1 cellular context compared by ENCODE assay signal in the genomic region with DNA sequence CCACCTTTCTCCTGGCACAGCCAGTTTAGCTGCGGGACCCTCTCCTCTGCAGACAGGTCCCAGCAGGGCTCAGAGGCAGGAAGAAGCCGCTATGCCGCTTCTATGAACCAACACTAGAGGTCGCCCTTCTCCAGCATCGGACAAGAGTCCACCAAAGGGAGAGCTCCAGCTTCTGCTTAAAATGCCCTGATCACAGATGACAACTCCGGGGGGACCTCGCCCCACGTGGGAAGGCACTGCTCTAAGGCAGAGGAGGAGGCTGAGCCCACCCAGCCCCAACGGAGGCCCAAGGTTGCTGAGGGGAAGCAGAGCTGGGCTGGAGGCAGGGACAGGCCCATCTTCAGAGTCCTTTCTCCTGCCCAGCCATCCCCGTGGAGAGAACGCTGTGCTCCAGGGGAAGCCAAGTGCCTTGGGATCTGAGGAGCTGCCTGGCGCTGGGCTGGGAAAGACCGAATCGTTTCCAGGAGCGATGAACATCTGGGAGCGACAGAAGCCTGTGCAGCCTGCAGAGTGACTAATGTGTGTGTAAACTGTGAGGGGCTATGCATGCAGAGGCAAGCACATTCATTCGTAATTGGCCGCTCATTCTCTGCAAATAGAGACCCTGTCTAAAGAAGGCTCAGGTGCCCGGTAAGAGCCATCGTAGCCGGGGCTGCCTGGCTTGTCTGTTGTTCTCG.
TF ChIP-seq lines count a peak whose summit lies in the region.

No MANE protein-coding gene starts in this region.

TF ChIP-seq in HepG2, 621 proteins besides CTCF, POLR2A, EP300 and RAD21 (continued from another document and continues in another):
- TF ChIP-seq ZBTB38 (CRISPR knock-in tag; IDR thresholded peaks at IDR 0.05) (peak; percentile 24; the same call in 1 of the 2 replicates), FOXK1 (CRISPR knock-in tag; IDR thresholded peaks at IDR 0.05; ENCODE audit: borderline replicate concordance, low read depth) (no peak), SRSF1 (optimal IDR thresholded peaks at IDR 0.05; ENCODE audit: low read depth, low read length) (no peak), ZNF772 (CRISPR knock-in tag; IDR thresholded peaks at IDR 0.05) (no peak), ZZZ3 (CRISPR knock-in tag; IDR thresholded peaks at IDR 0.05; ENCODE audit: borderline replicate concordance) (no peak), RNF2 (conservative IDR thresholded peaks at IDR 0.05; ENCODE audit: low read depth) (no peak), ZBTB33 (CRISPR knock-in tag; IDR thresholded peaks at IDR 0.05) (0 out of 2 replicates have a peak, but pooled peaks have one; percentile 48), GTF3A (CRISPR knock-in tag; conservative IDR thresholded peaks at IDR 0.05) (0 out of 2 replicates have a peak, but pooled peaks have one; percentile 52), HNRNPLL (IDR thresholded peaks at IDR 0.05; ENCODE audit: low read depth, low read length, poor library complexity, severe bottlenecking) (no peak), PTBP1 (IDR thresholded peaks at IDR 0.05; ENCODE audit: low read depth, low read length, poor library complexity, severe bottlenecking) (no peak), MNT (IDR thresholded peaks at IDR 0.05) (no peak), ZIK1 (CRISPR knock-in tag; IDR thresholded peaks at IDR 0.05; ENCODE audit: borderline replicate concordance, low read depth) (no peak), ARID4A (CRISPR knock-in tag; IDR thresholded peaks at IDR 0.05; ENCODE audit: borderline replicate concordance) (peak; percentile 33; the same call in 1 of the 2 replicates), PHF8 (CRISPR knock-in tag; IDR thresholded peaks at IDR 0.05) (no peak), ZNF747 (CRISPR knock-in tag; IDR thresholded peaks at IDR 0.05; ENCODE audit: borderline replicate concordance) (no peak), HNF4A (CRISPR knock-in tag; IDR thresholded peaks at IDR 0.05) (no peak), KIAA2018 (CRISPR knock-in tag; IDR thresholded peaks at IDR 0.05; ENCODE audit: borderline replicate concordance) (0 out of 2 replicates have a peak, but pooled peaks have one; percentile 9), SETDB1 (CRISPR knock-in tag; IDR thresholded peaks at IDR 0.05; ENCODE audit: borderline replicate concordance) (no peak), YEATS2 (CRISPR knock-in tag; IDR thresholded peaks at IDR 0.05; ENCODE audit: borderline replicate concordance) (no peak), ZNF225 (CRISPR knock-in tag; IDR thresholded peaks at IDR 0.05) (0 out of 2 replicates have a peak, but pooled peaks have one; percentile 55), SOX13 (IDR thresholded peaks at IDR 0.05) (no peak), SOX13 (CRISPR knock-in tag; conservative IDR thresholded peaks at IDR 0.05 in 1 of 2, IDR thresholded peaks at IDR 0.05 in 1 of 2) (no peak), SMAD9 (CRISPR knock-in tag; IDR thresholded peaks at IDR 0.05) (no peak), ZFY (CRISPR knock-in tag; IDR thresholded peaks at IDR 0.05) (no peak), ZKSCAN1 (IDR thresholded peaks at IDR 0.05; ENCODE audit: low read length) (no peak), ZNF382 (CRISPR knock-in tag; IDR thresholded peaks at IDR 0.05; ENCODE audit: borderline replicate concordance) (no peak), SATB2 (CRISPR knock-in tag; IDR thresholded peaks at IDR 0.05) (no peak), KMT2A (CRISPR knock-in tag; IDR thresholded peaks at IDR 0.05) (no peak), MEIS2 (CRISPR knock-in tag; IDR thresholded peaks at IDR 0.05) (no peak; the same call in 1 of the 2 replicates), PAX8 (CRISPR knock-in tag; IDR thresholded peaks at IDR 0.05; ENCODE audit: borderline replicate concordance) (no peak), ZXDC (CRISPR knock-in tag; IDR thresholded peaks at IDR 0.05) (no peak), NRL (CRISPR knock-in tag; IDR thresholded peaks at IDR 0.05; ENCODE audit: borderline replicate concordance) (peak; percentile 39; the same call in 1 of the 2 replicates), MXI1 (IDR thresholded peaks at IDR 0.05; ENCODE audit: borderline replicate concordance, low read depth, low read length) (peak; percentile 15; the same call in 1 of the 3 replicates), SMARCE1 (IDR thresholded peaks at IDR 0.05; ENCODE audit: borderline replicate concordance) (no peak)
- TF ChIP-seq, protein P1, sequence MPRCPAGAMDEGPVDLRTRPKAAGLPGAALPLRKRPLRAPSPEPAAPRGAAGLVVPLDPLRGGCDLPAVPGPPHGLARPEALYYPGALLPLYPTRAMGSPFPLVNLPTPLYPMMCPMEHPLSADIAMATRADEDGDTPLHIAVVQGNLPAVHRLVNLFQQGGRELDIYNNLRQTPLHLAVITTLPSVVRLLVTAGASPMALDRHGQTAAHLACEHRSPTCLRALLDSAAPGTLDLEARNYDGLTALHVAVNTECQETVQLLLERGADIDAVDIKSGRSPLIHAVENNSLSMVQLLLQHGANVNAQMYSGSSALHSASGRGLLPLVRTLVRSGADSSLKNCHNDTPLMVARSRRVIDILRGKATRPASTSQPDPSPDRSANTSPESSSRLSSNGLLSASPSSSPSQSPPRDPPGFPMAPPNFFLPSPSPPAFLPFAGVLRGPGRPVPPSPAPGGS (CRISPR knock-in tag; IDR thresholded peaks at IDR 0.05) = no peak
- TF ChIP-seq, protein P2, sequence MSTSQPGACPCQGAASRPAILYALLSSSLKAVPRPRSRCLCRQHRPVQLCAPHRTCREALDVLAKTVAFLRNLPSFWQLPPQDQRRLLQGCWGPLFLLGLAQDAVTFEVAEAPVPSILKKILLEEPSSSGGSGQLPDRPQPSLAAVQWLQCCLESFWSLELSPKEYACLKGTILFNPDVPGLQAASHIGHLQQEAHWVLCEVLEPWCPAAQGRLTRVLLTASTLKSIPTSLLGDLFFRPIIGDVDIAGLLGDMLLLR (CRISPR knock-in tag; IDR thresholded peaks at IDR 0.05) = peak; percentile 32; the same call in 1 of the 2 replicates
